22 cellular contexts compared by ENCODE assay signal in genomic region chr16:89843409-89844350, GRCh38.
"Had no signal": no experiment of that assay in that cellular context is flagged by ENCODE, and none has a peak within 500 bp of the region (broad histone marks: within the 10 kb centered on the region; RNA-seq: fewer than 3 reads in every experiment).

No MANE protein-coding gene starts in this region.

- H3K79me2 ChIP-seq: hepatocyte had no signal

- H3K4me2 ChIP-seq: hepatocyte had no signal

- H3K27me3 Mint-ChIP-seq: activated B cell treated with CpG ODN at 0.5 μM for 24 hours; activated T-helper 17 cell treated with anti-CD3 and anti-CD28 coated beads, Interleukin-2, amount 50 U/mL, for 72 hours; stimulated activated naive CD8-positive, alpha-beta T cell treated with anti-CD3 and anti-CD28 coated beads, Interleukin-15, Interleukin-2, amounts not matched to agents 100 ng/mL and 50 ng/mL, for 24 hours; type B pancreatic cell had no signal

- H3K4me3 Mint-ChIP-seq: activated B cell treated with CpG ODN at 0.5 μM for 24 hours; activated CD4-positive, alpha-beta memory T cell treated with anti-CD3 and anti-CD28 coated beads, Interleukin-2, amount 10 ng/mL, durations not matched to agents 7 days and 5 days; activated naive CD8-positive, alpha-beta T cell treated with anti-CD3 and anti-CD28 coated beads, Interleukin-2, amount 10 ng/mL, durations not matched to agents 7 days and 5 days; activated T-helper 17 cell treated with anti-CD3 and anti-CD28 coated beads, Interleukin-2, amount 50 U/mL, for 72 hours; neural crest cell; stimulated activated naive CD8-positive, alpha-beta T cell treated with anti-CD3 and anti-CD28 coated beads, Interleukin-15, Interleukin-2, amounts not matched to agents 100 ng/mL and 50 ng/mL, for 24 hours; type B pancreatic cell had no signal

- H3K27ac ChIP-seq: body of pancreas, dorsolateral prefrontal cortex, foreskin keratinocyte, hepatocyte, psoas muscle, suprapubic skin had no signal

- H3K4me1 Mint-ChIP-seq: activated T-helper 17 cell treated with anti-CD3 and anti-CD28 coated beads, Interleukin-2, amount 50 U/mL, for 72 hours had no signal

- H3K27me3 ChIP-seq: body of pancreas, dorsolateral prefrontal cortex, foreskin keratinocyte, hepatocyte, suprapubic skin had no signal

- DNase-seq: activated B cell treated with CpG ODN at 0.5 μM for 24 hours; activated CD4-positive, alpha-beta memory T cell treated with anti-CD3 and anti-CD28 coated beads, Interleukin-2, amount 10 ng/mL, durations not matched to agents 7 days and 5 days; activated CD4-positive, alpha-beta T cell treated with anti-CD3 and anti-CD28 coated beads for 48 hours; activated naive CD4-positive, alpha-beta T cell; activated naive CD8-positive, alpha-beta T cell treated with anti-CD3 and anti-CD28 coated beads, Interleukin-2, amount 10 ng/mL, durations not matched to agents 7 days and 5 days; activated T-cell treated with anti-CD3 and anti-CD28 coated beads, Interleukin-2, amount 50 U/mL, for 1 hour; amygdala; body of pancreas; central memory CD4-positive, alpha-beta T cell; dorsolateral prefrontal cortex; left colon; psoas muscle; stimulated activated CD4-positive, alpha-beta T cell treated with anti-CD3 and anti-CD28 coated beads, Interleukin-2, amount 100 ng/mL, for 24 hours; T-helper 9 cell had no signal

- H2AFZ ChIP-seq: hepatocyte had no signal

- H3K9me3 ChIP-seq: body of pancreas, psoas muscle, suprapubic skin had no signal

- H3K9me3 Mint-ChIP-seq: activated B cell treated with CpG ODN at 0.5 μM for 24 hours; activated CD4-positive, alpha-beta memory T cell treated with anti-CD3 and anti-CD28 coated beads, Interleukin-2, amount 10 ng/mL, durations not matched to agents 7 days and 5 days; activated naive CD8-positive, alpha-beta T cell treated with anti-CD3 and anti-CD28 coated beads, Interleukin-2, amount 10 ng/mL, durations not matched to agents 7 days and 5 days; activated T-helper 17 cell treated with anti-CD3 and anti-CD28 coated beads, Interleukin-2, amount 50 U/mL, for 72 hours; neural crest cell; stimulated activated naive CD8-positive, alpha-beta T cell treated with anti-CD3 and anti-CD28 coated beads, Interleukin-15, Interleukin-2, amounts not matched to agents 100 ng/mL and 50 ng/mL, for 24 hours; type B pancreatic cell had no signal

- ATAC-seq: activated T-helper 17 cell treated with anti-CD3 and anti-CD28 coated beads, Interleukin-2, amount 50 U/mL, for 72 hours; body of pancreas; foreskin keratinocyte; left colon; psoas muscle had no signal

- H3K27ac Mint-ChIP-seq: activated B cell treated with CpG ODN at 0.5 μM for 24 hours; activated CD4-positive, alpha-beta memory T cell treated with anti-CD3 and anti-CD28 coated beads, Interleukin-2, amount 10 ng/mL, durations not matched to agents 7 days and 5 days; activated naive CD8-positive, alpha-beta T cell treated with anti-CD3 and anti-CD28 coated beads, Interleukin-2, amount 10 ng/mL, durations not matched to agents 7 days and 5 days; activated T-helper 17 cell treated with anti-CD3 and anti-CD28 coated beads, Interleukin-2, amount 50 U/mL, for 72 hours; stimulated activated naive CD8-positive, alpha-beta T cell treated with anti-CD3 and anti-CD28 coated beads, Interleukin-15, Interleukin-2, amounts not matched to agents 100 ng/mL and 50 ng/mL, for 24 hours; type B pancreatic cell had no signal

- H3K36me3 Mint-ChIP-seq: activated naive CD8-positive, alpha-beta T cell treated with anti-CD3 and anti-CD28 coated beads, Interleukin-2, amount 10 ng/mL, durations not matched to agents 7 days and 5 days; type B pancreatic cell had no signal

- H3K4me1 ChIP-seq: foreskin keratinocyte, psoas muscle had no signal

- H3K4me3 ChIP-seq: body of pancreas, dorsolateral prefrontal cortex, hepatocyte, lung, psoas muscle, suprapubic skin had no signal

- H3K36me3 ChIP-seq: suprapubic skin had no signal
